ENCODE assay signal across 10 cellular contexts in genomic region chr3:11306815-11307589, GRCh38. TPM values are rescaled to one million over a fixed set of nuclear protein-coding genes. Genes with fewer than 3 reads are reported as not detected.
DNase-seq lines count a peak whose midpoint lies in the region; ATAC-seq and TF ChIP-seq lines count a peak whose summit lies in the region.
"Had no signal": no experiment of that assay in that cellular context is flagged by ENCODE, and none has a peak within 500 bp of the region (broad histone marks: within the 10 kb centered on the region; RNA-seq: fewer than 3 reads in every experiment).

No MANE protein-coding gene starts in this region.

- peaks cover 30% of the 10 kb centered on the region for H3K4me1 Mint-ChIP-seq in activated naive CD8-positive, alpha-beta T cell (ENCODE audit: low read depth)
- no peaks in the 10 kb centered on the region for H3K4me1 Mint-ChIP-seq in nephron progenitor cell

- DNase-seq in GF-D8 (lab: John Stamatoyannopoulos, UW) (peak; percentile 85), nephron progenitor cell (no peak), NCI-H2196 (lab: John Stamatoyannopoulos, UW; ENCODE audit: unreplicated experiment) (no peak), NCI-H526 treated with DMSO at 0.1 percent for 48 hours (lab: John Stamatoyannopoulos, UW) (no peak), NCI-H1048 (lab: John Stamatoyannopoulos, UW) (no peak), body of pancreas (no peak)
- DNase-seq: NCI-H1694 treated with DMSO at 0.1 percent for 48 hours had no signal

- H3K36me3 ChIP-seq in body of pancreas (replicated peaks in 1 of 2; ENCODE audit: insufficient read depth in 1 of 2, low read depth in 2 of 2) = peaks cover 7 to 28% of the 10 kb centered on the region in 2 donors

- H3K9me3 ChIP-seq in body of pancreas = no peaks in the 10 kb centered on the region

- no peak overlapping the region for H3K4me3 ChIP-seq in body of pancreas

- peak overlapping the region; percentile 56 for H3K4me3 Mint-ChIP-seq in activated naive CD8-positive, alpha-beta T cell
- no peak overlapping the region for H3K4me3 Mint-ChIP-seq in nephron progenitor cell

- H3K36me3 Mint-ChIP-seq in activated naive CD8-positive, alpha-beta T cell = peaks cover 36% of the 10 kb centered on the region
- H3K36me3 Mint-ChIP-seq in nephron progenitor cell (ENCODE audit: low read depth) = peaks cover 40% of the 10 kb centered on the region

- ATAC-seq in HG03097 (IDR thresholded peaks at IDR 0.05; ENCODE audit: low FRiP score, unreplicated experiment) = peak; percentile 53
- ATAC-seq in body of pancreas = no peak

- H3K9me3 Mint-ChIP-seq in activated naive CD8-positive, alpha-beta T cell (ENCODE audit: low read depth) = no peaks in the 10 kb centered on the region
- H3K9me3 Mint-ChIP-seq in nephron progenitor cell = no peaks in the 10 kb centered on the region

- no peaks in the 10 kb centered on the region for H3K27me3 Mint-ChIP-seq in activated naive CD8-positive, alpha-beta T cell
- no peaks in the 10 kb centered on the region for H3K27me3 Mint-ChIP-seq in nephron progenitor cell (ENCODE audit: low read depth, poor library complexity)

- H3K27ac ChIP-seq in body of pancreas = no peak overlapping the region
- H3K27ac ChIP-seq: parathyroid adenoma had no signal

- WGBS in body of pancreas, 2 donors = 59 to 66% methylated on average over 5 of the region's 5 CpGs

- intact Hi-C loops in body of pancreas (cut with DNase I) = no loop called here

- peak overlapping the region; percentile 87 for H3K27ac Mint-ChIP-seq in activated naive CD8-positive, alpha-beta T cell
- peak overlapping the region; percentile 81 for H3K27ac Mint-ChIP-seq in nephron progenitor cell

- no peaks in the 10 kb centered on the region for H3K4me1 ChIP-seq in body of pancreas
- H3K4me1 ChIP-seq: parathyroid adenoma had no signal

- no peaks in the 10 kb centered on the region for H3K27me3 ChIP-seq in body of pancreas

- no peak for TF ChIP-seq POLR2A in body of pancreas (IDR thresholded peaks at IDR 0.05)

- TF ChIP-seq CTCF in nephron progenitor cell (IDR thresholded peaks at IDR 0.05) = no peak
- TF ChIP-seq CTCF in body of pancreas (IDR thresholded peaks at IDR 0.05) = no peak

RNA-seq across cellular contexts. Expression of gene ATG7, which starts 34.8 kb away (rescaled TPM):
- 10 to 100 TPM; 40.5 to 43.6 TPM for total RNA-seq in body of pancreas
